ENCODE assay signal across 1 cellular context in genomic region chr17:3596804-3597464, GRCh38.
TF ChIP-seq lines count a peak whose summit lies in the region.

No MANE protein-coding gene starts in this region.

TF ChIP-seq in WTC11, 78 proteins besides CTCF, POLR2A, EP300 and RAD21 (continued from another document):
- TF ChIP-seq NFYB (CRISPR knock-in tag; conservative IDR thresholded peaks at IDR 0.05; ENCODE audit: low read depth), result no peak
